Comparison of ENCODE assay signal across 1 cellular context in genomic region chr20:22576733-22577514, GRCh38.
TF ChIP-seq lines count a peak whose summit lies in the region.

No MANE protein-coding gene starts in this region.

TF ChIP-seq in H1, 55 proteins besides CTCF, POLR2A, EP300 and RAD21 (continued from another document):
- TF ChIP-seq EZH2 (IDR thresholded peaks at IDR 0.05; ENCODE audit: low read depth, low read length, severe bottlenecking) (peak; percentile 95), JUN (IDR thresholded peaks at IDR 0.05; ENCODE audit: low read depth, low read length) (no peak), EGR1 (IDR thresholded peaks at IDR 0.05; ENCODE audit: borderline replicate concordance, low read depth, low read length) (no peak), CHD1 (IDR thresholded peaks at IDR 0.05; ENCODE audit: low read depth, low read length) (no peak), HDAC2 (IDR thresholded peaks at IDR 0.05; ENCODE audit: borderline replicate concordance in 1 of 2, low read depth in 2 of 2, low read length in 2 of 2) (no peak), POU5F1 (IDR thresholded peaks at IDR 0.05; ENCODE audit: low read depth, low read length) (no peak), SAP30 (IDR thresholded peaks at IDR 0.05; ENCODE audit: insufficient read depth, insufficient replicate concordance, low read length) (no peak), ASH2L (IDR thresholded peaks at IDR 0.05; ENCODE audit: low read length) (no peak), ZNF274 (IDR thresholded peaks at IDR 0.05; ENCODE audit: borderline replicate concordance, extremely low read depth, low read length) (no peak)
